ENCODE assay signal across 8 cellular contexts in genomic region chr16:17468611-17469010, GRCh38. TPM values are rescaled to one million over a fixed set of nuclear protein-coding genes. Genes with fewer than 3 reads are reported as not detected.
DNase-seq lines count a peak whose midpoint lies in the region; ATAC-seq and TF ChIP-seq lines count a peak whose summit lies in the region.

No MANE protein-coding gene starts in this region.

- H3K27me3 ChIP-seq in BLaER1: no peaks in the 10 kb centered on the region
- H3K27me3 ChIP-seq in ectodermal cell (ENCODE audit: control insufficient read depth, insufficient read depth, low read length, poor library complexity, severe bottlenecking): peaks cover 29% of the 10 kb centered on the region
- peaks cover 0 to 21% (median 12%) of the 10 kb centered on the region in 3 experiments for H3K27me3 ChIP-seq in neuronal stem cell (ENCODE audit: control insufficient read depth in 3 of 3, insufficient read depth in 3 of 3, low read depth in 1 of 3, low read length in 3 of 3)
- H3K27me3 ChIP-seq in prostate gland (replicated peaks; ENCODE audit: insufficient read depth): no peaks in the 10 kb centered on the region

- H2AFZ ChIP-seq in neuronal stem cell (ENCODE audit: low read length): no peak overlapping the region

- no peak overlapping the region for H3K18ac ChIP-seq in neuronal stem cell (ENCODE audit: low read length)

- H3K4me3 Mint-ChIP-seq in IgD-negative memory B cell: peak overlapping the region; percentile 92 to 97 (median 96)

- TF ChIP-seq CTCF in prostate gland (IDR thresholded peaks at IDR 0.05): no peak

- H3K9ac ChIP-seq in BLaER1 (peak overlapping the region; percentile 96), neuronal stem cell (ENCODE audit: low read depth, low read length, poor library complexity) (no peak overlapping the region)

- H4K20me1 ChIP-seq in BLaER1: peaks cover 53% of the 10 kb centered on the region

- no peak overlapping the region for H3K14ac ChIP-seq in neuronal stem cell (ENCODE audit: low read length)

- DNase-seq in neuronal stem cell (ENCODE audit: low spot score) (no peak), NCI-H1048 (lab: John Stamatoyannopoulos, UW) (no peak), kidney glomerular epithelial cell (lab: John Stamatoyannopoulos, UW) (no peak), prostate gland (ENCODE audit: low spot score) (no peak)

- no peaks in the 10 kb centered on the region for H3K9me3 Mint-ChIP-seq in IgD-negative memory B cell

- peaks cover 25 to 35% (median 31%) of the 10 kb centered on the region in 3 donors for H3K4me1 Mint-ChIP-seq in IgD-negative memory B cell

- H2AK5ac ChIP-seq in neuronal stem cell (ENCODE audit: low read depth, low read length): no peak overlapping the region

- H4K91ac ChIP-seq in neuronal stem cell (ENCODE audit: low read depth, low read length, poor library complexity): no peak overlapping the region

- H3K27ac ChIP-seq in BLaER1: peak overlapping the region; percentile 96
- no peak overlapping the region for H3K27ac ChIP-seq in ectodermal cell (ENCODE audit: insufficient read depth, low read depth, low read length, poor library complexity, severe bottlenecking)
- H3K27ac ChIP-seq in neuronal stem cell (replicated peaks; ENCODE audit: low read length): no peak overlapping the region
- no peak overlapping the region for H3K27ac ChIP-seq in prostate gland

- no peaks in the 10 kb centered on the region for H3K36me3 Mint-ChIP-seq in IgD-negative memory B cell

- no peak for TF ChIP-seq POLR2A in prostate gland (IDR thresholded peaks at IDR 0.05)

- no peak overlapping the region for H3K4ac ChIP-seq in neuronal stem cell (ENCODE audit: low read length)

- H3K27ac Mint-ChIP-seq in IgD-negative memory B cell: peak overlapping the region in 2 of 3 donors; percentile 5 to 41

- intact Hi-C loops in prostate gland (cut with DNase I): loop anchor here (5.0 to 10.0 kb wide), 6 partner anchors 56 to 604 kb away; no protein-coding TSS in a partner anchor

- H3K23ac ChIP-seq in neuronal stem cell (ENCODE audit: low read depth, low read length, poor library complexity): no peak overlapping the region

- 34 to 37% methylated on average over 7 of the region's 7 CpGs for WGBS in ectodermal cell, 2 experiments
- no CpG with 5 or more reads among the region's 7 CpGs for WGBS in neuronal stem cell (ENCODE audit: extremely low coverage in 2 of 2, insufficient read length in 2 of 2, insufficient replicate concordance in 1 of 2), 2 donors
- WGBS in prostate gland: 51% methylated on average over 7 of the region's 7 CpGs

- H4K8ac ChIP-seq in neuronal stem cell (ENCODE audit: low read depth, low read length): no peak overlapping the region

- H3K4me3 ChIP-seq in BLaER1 (peak overlapping the region; percentile 99), ectodermal cell (ENCODE audit: insufficient read depth, low read depth, low read length) (peak overlapping the region; percentile 52), neuronal stem cell (ENCODE audit: low read length in 2 of 2) (peak overlapping the region; percentile 54 to 91), prostate gland (peak overlapping the region in 1 of 2 donors; percentile 50)

- H3K4me2 ChIP-seq in BLaER1: peak overlapping the region; percentile 95
- peak overlapping the region; percentile 71 for H3K4me2 ChIP-seq in neuronal stem cell (ENCODE audit: insufficient read depth, low read length, poor library complexity, severe bottlenecking)

- no peak overlapping the region for H2BK120ac ChIP-seq in neuronal stem cell (ENCODE audit: low read depth, low read length)

- no peak for ATAC-seq in HG03354 (IDR thresholded peaks at IDR 0.05; ENCODE audit: poor library complexity, severe bottlenecking, unreplicated experiment)

- H2BK15ac ChIP-seq in neuronal stem cell (ENCODE audit: low read length): no peak overlapping the region

- H3K9me3 ChIP-seq in BLaER1 (no peaks in the 10 kb centered on the region), ectodermal cell (ENCODE audit: control insufficient read depth, low read length) (no peaks in the 10 kb centered on the region), neuronal stem cell (replicated peaks in 1 of 2; ENCODE audit: control insufficient read depth in 2 of 2, insufficient read depth in 1 of 2, low read depth in 1 of 2, low read length in 2 of 2) (no peaks in the 10 kb centered on the region), prostate gland (no peaks in the 10 kb centered on the region)

- peak overlapping the region; percentile 11 for H2BK12ac ChIP-seq in neuronal stem cell (ENCODE audit: low read length)

- H3K36me3 ChIP-seq in BLaER1 (no peaks in the 10 kb centered on the region), ectodermal cell (ENCODE audit: control insufficient read depth, insufficient read depth, low read length) (no peaks in the 10 kb centered on the region), neuronal stem cell (replicated peaks in 1 of 2; ENCODE audit: control insufficient read depth in 2 of 2, insufficient read depth in 2 of 2, low read length in 2 of 2) (no peaks in the 10 kb centered on the region), prostate gland (no peaks in the 10 kb centered on the region)

- no peak overlapping the region for H2BK5ac ChIP-seq in neuronal stem cell (ENCODE audit: low read length)

- peaks cover 11% of the 10 kb centered on the region for H3K27me3 Mint-ChIP-seq in IgD-negative memory B cell

- peaks cover 3% of the 10 kb centered on the region for H3K79me1 ChIP-seq in neuronal stem cell (ENCODE audit: low read depth, low read length)

- H3K4me1 ChIP-seq in BLaER1 (peaks cover 66% of the 10 kb centered on the region), ectodermal cell (ENCODE audit: control insufficient read depth, insufficient read depth, low read length) (peaks cover 26% of the 10 kb centered on the region), neuronal stem cell (ENCODE audit: control insufficient read depth in 2 of 2, insufficient read depth in 1 of 2, low read depth in 1 of 2, low read length in 2 of 2) (peaks cover 16% of the 10 kb centered on the region in 2 donors), prostate gland (replicated peaks) (no peaks in the 10 kb centered on the region)

RNA-seq across cellular contexts. Expression of gene XYLT1, which starts 2.1 kb away (rescaled TPM):
- 0.80 TPM for polyA plus RNA-seq in IgD-negative memory B cell
- polyA plus RNA-seq in ectodermal cell (2013, experiment 1 of 4): 5.9 TPM
- polyA plus RNA-seq in ectodermal cell (2013, experiment 2 of 4): 6.2 TPM
- polyA plus RNA-seq in ectodermal cell (2013, experiment 3 of 4): 5.1 TPM
- 6.2 TPM for polyA plus RNA-seq in ectodermal cell (2013, experiment 4 of 4)
- 6.1 TPM for polyA plus RNA-seq in neuronal stem cell (2013, experiment 1 of 2)
- polyA plus RNA-seq in neuronal stem cell (2013, experiment 2 of 2): 6.3 TPM
- 10 to 100 TPM in 1 of 2 donors, 1 to 10 TPM in 1; 5.1 to 19.3 TPM for total RNA-seq in prostate gland
